20 cellular contexts compared by ENCODE assay signal in the genomic region with DNA sequence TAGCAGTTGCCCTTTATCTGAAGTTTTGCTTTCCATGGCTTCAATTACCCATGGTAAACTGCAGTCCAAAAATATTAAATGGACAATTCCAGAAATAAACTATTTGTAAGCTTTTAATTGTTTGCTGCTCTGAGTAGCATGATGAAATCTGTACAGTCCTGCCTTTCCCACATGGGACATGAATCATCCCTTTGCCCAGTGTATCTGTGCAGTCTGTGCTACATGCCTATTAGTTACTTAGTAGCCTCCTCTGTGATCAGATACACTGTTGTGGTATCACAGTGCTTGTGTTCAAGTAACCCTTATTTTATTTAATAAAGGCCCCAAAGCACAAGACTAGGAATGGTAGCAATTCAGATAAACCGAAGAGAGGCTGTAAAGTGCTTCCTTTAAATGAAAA.
A peak's percentile ranks its signal among the peaks of the same experiment; 100 is the strongest.
DNase-seq lines count a peak whose midpoint lies in the region; ATAC-seq and TF ChIP-seq lines count a peak whose summit lies in the region.
"Had no signal": no experiment of that assay in that cellular context is flagged by ENCODE, and none has a peak within 500 bp of the region (broad histone marks: within the 10 kb centered on the region; RNA-seq: fewer than 3 reads in every experiment).

No MANE protein-coding gene starts in this region.

- peaks cover 19% of the 10 kb centered on the region for H3K4me1 Mint-ChIP-seq in progenitor cell of endocrine pancreas (ENCODE audit: low read depth)
- H3K4me1 Mint-ChIP-seq: activated CD4-positive, alpha-beta T cell treated with anti-CD3 and anti-CD28 coated beads for 36 hours had no signal

- DNase-seq in EH (ENCODE audit: low read depth): peak; percentile 61
- DNase-seq in RWPE2 (ENCODE audit: low spot score): peak; percentile 26
- peak; percentile 6 for DNase-seq in medulla oblongata (ENCODE audit: extremely low spot score)
- no peak for DNase-seq in mucosa of descending colon
- DNase-seq in stimulated activated CD4-positive, alpha-beta T cell treated with anti-CD3 and anti-CD28 coated beads, Interleukin-12 subunit alpha, Interleukin-12 subunit beta, amount 100 ng/mL, for 4 hours: no peak
- no peak for DNase-seq in NCI-H1417 (lab: John Stamatoyannopoulos, UW)
- no peak for DNase-seq in progenitor cell of endocrine pancreas (ENCODE audit: low spot score, unreplicated experiment)
- DNase-seq: activated CD4-positive, alpha-beta T cell treated with anti-CD3 and anti-CD28 coated beads for 36 hours; activated naive CD4-positive, alpha-beta T cell treated with anti-CD3 and anti-CD28 coated beads for 36 hours; COR-L47; effector CD4-positive, alpha-beta T cell; KBM-7; NCI-H1694; right lobe of liver; stimulated activated CD4-positive, alpha-beta T cell treated with anti-CD3 and anti-CD28 coated beads, Interleukin-4, amount 100 ng/mL, for 1 hour; T1000 had no signal

- no peaks in the 10 kb centered on the region for H3K36me3 ChIP-seq in RWPE2 (ENCODE audit: low read depth)
- H3K36me3 ChIP-seq in mucosa of descending colon (ENCODE audit: low read depth): no peaks in the 10 kb centered on the region
- H3K36me3 ChIP-seq: right lobe of liver, SJSA1, thoracic aorta had no signal

- H3K4me1 ChIP-seq in RWPE2 (ENCODE audit: insufficient read depth, poor library complexity, severe bottlenecking) (peaks cover 26% of the 10 kb centered on the region), mucosa of descending colon (ENCODE audit: low read depth) (no peaks in the 10 kb centered on the region)
- H3K4me1 ChIP-seq: right lobe of liver, SJSA1 had no signal

- H3K9me3 Mint-ChIP-seq in progenitor cell of endocrine pancreas (ENCODE audit: low read depth): peaks cover 2% of the 10 kb centered on the region
- H3K9me3 Mint-ChIP-seq: neural crest cell had no signal

- intact Hi-C loops in mucosa of descending colon (cut with DNase I, micrococcal nuclease): no loop called here

- H3K27ac Mint-ChIP-seq in progenitor cell of endocrine pancreas: no peak overlapping the region
- H3K27ac Mint-ChIP-seq: activated CD4-positive, alpha-beta T cell treated with anti-CD3 and anti-CD28 coated beads for 36 hours; activated naive CD4-positive, alpha-beta T cell treated with anti-CD3 and anti-CD28 coated beads for 36 hours had no signal

- no peak overlapping the region for H3K4me3 Mint-ChIP-seq in progenitor cell of endocrine pancreas (ENCODE audit: low read depth)
- H3K4me3 Mint-ChIP-seq: activated CD4-positive, alpha-beta T cell treated with anti-CD3 and anti-CD28 coated beads for 36 hours; activated naive CD4-positive, alpha-beta T cell treated with anti-CD3 and anti-CD28 coated beads for 36 hours; neural crest cell had no signal

- H3K4me3 ChIP-seq in RWPE2 (ENCODE audit: severe bottlenecking) (no peak overlapping the region), mucosa of descending colon (no peak overlapping the region)
- H3K4me3 ChIP-seq: right lobe of liver, SJSA1, thoracic aorta had no signal

- no peaks in the 10 kb centered on the region for H3K27me3 ChIP-seq in RWPE2 (ENCODE audit: insufficient read depth, poor library complexity, severe bottlenecking)
- H3K27me3 ChIP-seq: right lobe of liver, SJSA1 had no signal

- TF ChIP-seq CTCF in RWPE2 (IDR thresholded peaks at IDR 0.05; ENCODE audit: poor library complexity, severe bottlenecking) (no peak), mucosa of descending colon (IDR thresholded peaks at IDR 0.05) (no peak), progenitor cell of endocrine pancreas (IDR thresholded peaks at IDR 0.05; ENCODE audit: unreplicated experiment) (no peak)

- H3K27me3 Mint-ChIP-seq in progenitor cell of endocrine pancreas: no peaks in the 10 kb centered on the region
- H3K27me3 Mint-ChIP-seq: activated CD4-positive, alpha-beta T cell treated with anti-CD3 and anti-CD28 coated beads for 36 hours had no signal

- H3K9me3 ChIP-seq in RWPE2 (ENCODE audit: severe bottlenecking): no peaks in the 10 kb centered on the region
- H3K9me3 ChIP-seq in mucosa of descending colon: no peaks in the 10 kb centered on the region
- H3K9me3 ChIP-seq: right lobe of liver, SJSA1, thoracic aorta had no signal

- no peaks in the 10 kb centered on the region for H3K36me3 Mint-ChIP-seq in progenitor cell of endocrine pancreas (ENCODE audit: insufficient read depth)

- peak overlapping the region; percentile 78 for H3K27ac ChIP-seq in RWPE2 (ENCODE audit: poor library complexity, severe bottlenecking)
- H3K27ac ChIP-seq: right lobe of liver, SJSA1, thoracic aorta had no signal

- ATAC-seq in RWPE2 (ENCODE audit: low read depth): peak; percentile 92
- ATAC-seq in esophagus mucosa: peak; percentile 81
- no peak for ATAC-seq in mucosa of descending colon
- ATAC-seq: activated CD4-positive, alpha-beta T cell treated with anti-CD3 and anti-CD28 coated beads for 36 hours; right lobe of liver had no signal

Comparison
In these comparisons a context has a peak if more than half of its experiments do, and no peak if none do; other contexts are left out.
1. DNase-seq: peak in EH (single experiment), RWPE2 (single experiment) and medulla oblongata (single experiment); none in mucosa of descending colon (0 of 3), stimulated activated CD4-positive, alpha-beta T cell treated with anti-CD3 and anti-CD28 coated beads, Interleukin-12 subunit alpha, Interleukin-12 subunit beta, amount 100 ng/mL, for 4 hours (single experiment), NCI-H1417 (0 of 3) and progenitor cell of endocrine pancreas (single experiment).